In genomic region chr12:93857279-93857894, GRCh38 we compare ENCODE assay signal across 15 cellular contexts.
DNase-seq lines count a peak whose midpoint lies in the region; ATAC-seq and TF ChIP-seq lines count a peak whose summit lies in the region.
"Had no signal": no experiment of that assay in that cellular context is flagged by ENCODE, and none has a peak within 500 bp of the region (broad histone marks: within the 10 kb centered on the region; RNA-seq: fewer than 3 reads in every experiment).

No MANE protein-coding gene starts in this region.

- no peaks in the 10 kb centered on the region for H3K27me3 ChIP-seq in stomach smooth muscle (ENCODE audit: control insufficient read depth in 1 of 2, insufficient read depth in 2 of 2, low read length in 2 of 2)
- H3K27me3 ChIP-seq: upper lobe of left lung had no signal

- no peak overlapping the region for H3K4me3 ChIP-seq in stomach smooth muscle (ENCODE audit: low read length in 2 of 2)
- H3K4me3 ChIP-seq: mucosa of descending colon, upper lobe of left lung had no signal

- ATAC-seq in activated CD4-positive, alpha-beta T cell treated with anti-CD3 and anti-CD28 coated beads for 36 hours: peak; percentile 39
- peak; percentile 37 for ATAC-seq in activated T-helper 17 cell treated with anti-CD3 and anti-CD28 coated beads, Interleukin-2, amount 50 U/mL, for 72 hours (replicated peaks)
- ATAC-seq in GM18868 (IDR thresholded peaks at IDR 0.05; ENCODE audit: unreplicated experiment): no peak
- ATAC-seq: mucosa of descending colon had no signal

- CTCF ChIA-PET in activated CD4-positive, alpha-beta T cell treated with anti-CD3 and anti-CD28 coated beads for 36 hours (lab: Charles Lee): no interaction called here
- CTCF ChIA-PET in HEK293T (lab: Yijun Ruan, JAX): no interaction called here

- no peak overlapping the region for H3K27ac Mint-ChIP-seq in activated CD4-positive, alpha-beta T cell treated with anti-CD3 and anti-CD28 coated beads for 36 hours
- no peak overlapping the region for H3K27ac Mint-ChIP-seq in activated T-helper 17 cell treated with anti-CD3 and anti-CD28 coated beads, Interleukin-2, amount 50 U/mL, for 72 hours
- H3K27ac Mint-ChIP-seq: activated T-cell treated with anti-CD3 and anti-CD28 coated beads, Interleukin-2, amount 50 U/mL, for 24 hours had no signal

- peaks cover 8% of the 10 kb centered on the region for H3K4me1 Mint-ChIP-seq in activated CD4-positive, alpha-beta T cell treated with anti-CD3 and anti-CD28 coated beads for 36 hours
- peaks cover 22% of the 10 kb centered on the region for H3K4me1 Mint-ChIP-seq in activated T-helper 17 cell treated with anti-CD3 and anti-CD28 coated beads, Interleukin-2, amount 50 U/mL, for 72 hours

- peaks cover 6% of the 10 kb centered on the region for H3K4me1 ChIP-seq in stomach smooth muscle (ENCODE audit: control insufficient read depth, insufficient read depth, low read length)

- H3K9ac ChIP-seq in stomach smooth muscle (ENCODE audit: low read length in 2 of 2): no peak overlapping the region

- H3K9me3 ChIP-seq in stomach smooth muscle (ENCODE audit: control insufficient read depth in 2 of 2, low read length in 2 of 2): no peaks in the 10 kb centered on the region
- H3K9me3 ChIP-seq: mucosa of descending colon, upper lobe of left lung had no signal

- intact Hi-C loops in activated CD4-positive, alpha-beta T cell treated with anti-CD3 and anti-CD28 coated beads for 36 hours (cut with DNase I, micrococcal nuclease): no loop called here

- POLR2A ChIA-PET in activated CD4-positive, alpha-beta T cell treated with anti-CD3 and anti-CD28 coated beads for 36 hours (lab: Charles Lee): no interaction called here
- POLR2A ChIA-PET in HEK293T (lab: Yijun Ruan, JAX): no interaction called here

- H3K36me3 Mint-ChIP-seq in activated CD4-positive, alpha-beta T cell treated with anti-CD3 and anti-CD28 coated beads for 36 hours (ENCODE audit: low read depth): peaks cover 9% of the 10 kb centered on the region
- peaks cover 13% of the 10 kb centered on the region for H3K36me3 Mint-ChIP-seq in activated T-helper 17 cell treated with anti-CD3 and anti-CD28 coated beads, Interleukin-2, amount 50 U/mL, for 72 hours (ENCODE audit: low read depth)

- H3K27me3 Mint-ChIP-seq in activated CD4-positive, alpha-beta T cell treated with anti-CD3 and anti-CD28 coated beads for 36 hours: no peaks in the 10 kb centered on the region
- no peaks in the 10 kb centered on the region for H3K27me3 Mint-ChIP-seq in activated T-helper 17 cell treated with anti-CD3 and anti-CD28 coated beads, Interleukin-2, amount 50 U/mL, for 72 hours
- H3K27me3 Mint-ChIP-seq: activated T-cell treated with anti-CD3 and anti-CD28 coated beads, Interleukin-2, amount 50 U/mL, for 24 hours had no signal

- peak overlapping the region; percentile 18 for H3K27ac ChIP-seq in stomach smooth muscle (ENCODE audit: low read length)
- H3K27ac ChIP-seq: upper lobe of left lung had no signal

- DNase-seq in activated CD4-positive, alpha-beta T cell treated with anti-CD3 and anti-CD28 coated beads for 36 hours: no peak
- DNase-seq in activated CD4-positive, alpha-beta T cell treated with anti-CD3 and anti-CD28 coated beads for 1 hour: no peak
- DNase-seq in foreskin melanocyte: peak; percentile 45
- no peak for DNase-seq in HEK293T (ENCODE audit: extremely low spot score)
- no peak for DNase-seq in SIG-M5 treated with dmso at 0.1 percent for 504 hours (lab: John Stamatoyannopoulos, UW; ENCODE audit: unreplicated experiment)
- DNase-seq: activated T-cell treated with anti-CD3 and anti-CD28 coated beads, Interleukin-2, amount 50 U/mL, for 24 hours; aorta; DMS79; mucosa of descending colon; NCI-H524 treated with DMSO at 0.1 percent for 48 hours; SIG-M5; upper lobe of left lung had no signal

- no peak overlapping the region for H3K4me3 Mint-ChIP-seq in activated CD4-positive, alpha-beta T cell treated with anti-CD3 and anti-CD28 coated beads for 36 hours
- H3K4me3 Mint-ChIP-seq in activated T-helper 17 cell treated with anti-CD3 and anti-CD28 coated beads, Interleukin-2, amount 50 U/mL, for 72 hours: no peak overlapping the region
- H3K4me3 Mint-ChIP-seq: activated T-cell treated with anti-CD3 and anti-CD28 coated beads, Interleukin-2, amount 50 U/mL, for 24 hours had no signal

- no peaks in the 10 kb centered on the region for H3K9me3 Mint-ChIP-seq in activated CD4-positive, alpha-beta T cell treated with anti-CD3 and anti-CD28 coated beads for 36 hours (ENCODE audit: low read depth)
- no peaks in the 10 kb centered on the region for H3K9me3 Mint-ChIP-seq in activated T-helper 17 cell treated with anti-CD3 and anti-CD28 coated beads, Interleukin-2, amount 50 U/mL, for 72 hours
- H3K9me3 Mint-ChIP-seq: activated T-cell treated with anti-CD3 and anti-CD28 coated beads, Interleukin-2, amount 50 U/mL, for 24 hours had no signal

- H3K36me3 ChIP-seq in stomach smooth muscle (ENCODE audit: control insufficient read depth in 2 of 2, insufficient read depth in 2 of 2, low read length in 2 of 2): no peaks in the 10 kb centered on the region
- H3K36me3 ChIP-seq: upper lobe of left lung had no signal

TF ChIP-seq in HEK293T, 16 proteins besides CTCF, POLR2A, EP300 and RAD21:
- TF ChIP-seq NFRKB (IDR thresholded peaks at IDR 0.05): no peak
- TF ChIP-seq PKNOX1 (IDR thresholded peaks at IDR 0.05): no peak
- no peak for TF ChIP-seq HDGF (IDR thresholded peaks at IDR 0.05; ENCODE audit: borderline replicate concordance)
- TF ChIP-seq FOXK2 (IDR thresholded peaks at IDR 0.05): no peak
- TF ChIP-seq FOXM1 (IDR thresholded peaks at IDR 0.05; ENCODE audit: borderline replicate concordance): no peak
- TF ChIP-seq ELF4 (IDR thresholded peaks at IDR 0.05): no peak
- no peak for TF ChIP-seq LEF1 (IDR thresholded peaks at IDR 0.05; ENCODE audit: borderline replicate concordance)
- no peak for TF ChIP-seq ZNF384 (IDR thresholded peaks at IDR 0.05)
- no peak for TF ChIP-seq L3MBTL2 (conservative IDR thresholded peaks at IDR 0.05)
